In genomic region chr12:90401185-90401584, GRCh38 we compare ENCODE assay signal across 29 cellular contexts.
DNase-seq lines count a peak whose midpoint lies in the region; ATAC-seq, FAIRE-seq and TF ChIP-seq lines count a peak whose summit lies in the region.
"Had no signal": no experiment of that assay in that cellular context is flagged by ENCODE, and none has a peak within 500 bp of the region (broad histone marks: within the 10 kb centered on the region; RNA-seq: fewer than 3 reads in every experiment).

No MANE protein-coding gene starts in this region.

- in situ Hi-C loops in K562 (cut with MboI): no loop called here

- H3K9me3 ChIP-seq in A549 (peaks cover 8% of the 10 kb centered on the region; the same call in 2 of the 3 replicates), K562 (replicated peaks; ENCODE audit: control insufficient read depth, insufficient read depth, low read depth, low read length) (no peaks in the 10 kb centered on the region; the same call in 1 of the 2 replicates), MG63 (no peaks in the 10 kb centered on the region; the same call in none of the 2 replicates)
- H3K9me3 ChIP-seq: Caco-2 had no signal

- H3K9ac ChIP-seq in KMS-11 (peak overlapping the region; percentile 24; the same call in 1 of the 2 replicates), K562 (ENCODE audit: insufficient read depth in 1 of 2, low read depth in 2 of 2, low read length in 2 of 2) (no peak overlapping the region)
- H3K9ac ChIP-seq: BLaER1 treated with 17β-estradiol and CSF1 and Interleukin-3, amounts not matched to agents 10 nM and 100 nM had no signal

- no peak for TF ChIP-seq CTCF in A549 (IDR thresholded peaks at IDR 0.05)
- TF ChIP-seq CTCF in D721Med (IDR thresholded peaks at IDR 0.05; ENCODE audit: insufficient read depth, missing control alignments): no peak
- no peak for TF ChIP-seq CTCF in KMS-11 (conservative IDR thresholded peaks at IDR 0.05; ENCODE audit: low read depth, low read length)
- no peak for TF ChIP-seq CTCF in K562 (IDR thresholded peaks at IDR 0.05 in 2 of 3, conservative IDR thresholded peaks at IDR 0.05 in 1 of 3; ENCODE audit: insufficient read depth in 2 of 3, low read depth in 1 of 3, low read length in 3 of 3)
- TF ChIP-seq CTCF in type B pancreatic cell (conservative IDR thresholded peaks at IDR 0.05): no peak

- peaks cover 6% of the 10 kb centered on the region for H3K4me1 Mint-ChIP-seq in type B pancreatic cell (ENCODE audit: unreplicated experiment)
- H3K4me1 Mint-ChIP-seq: B cell had no signal

- FAIRE-seq in A549 (lab: Jason Lieb, UNC) (no peak), D721Med (lab: Jason Lieb, UNC) (peak; percentile 32), K562 (lab: Jason Lieb, UNC) (no peak)
- FAIRE-seq: A204.1, GM12878, GM12892, GM18507, GM19239 had no signal

- H3K79me2 ChIP-seq in KMS-11 (ENCODE audit: insufficient read depth, low read depth) (no peaks in the 10 kb centered on the region), K562 (ENCODE audit: control insufficient read depth, insufficient read depth, low read length) (no peaks in the 10 kb centered on the region)

- no peaks in the 10 kb centered on the region for H3K27me3 ChIP-seq in KMS-11 (ENCODE audit: insufficient read depth, low read depth)
- H3K27me3 ChIP-seq in K562 (ENCODE audit: control insufficient read depth in 2 of 2, insufficient read depth in 2 of 2, low read length in 2 of 2): no peaks in the 10 kb centered on the region
- H3K27me3 ChIP-seq in MG63: no peaks in the 10 kb centered on the region

- H3K36me3 ChIP-seq in KMS-11 (ENCODE audit: insufficient read depth) (no peaks in the 10 kb centered on the region), K562 (ENCODE audit: control insufficient read depth, insufficient read depth, low read length) (no peaks in the 10 kb centered on the region), MG63 (no peaks in the 10 kb centered on the region)
- H3K36me3 ChIP-seq: BLaER1 treated with 17β-estradiol and CSF1 and Interleukin-3, amounts not matched to agents 10 nM and 100 nM had no signal

- H3K9me1 ChIP-seq in K562 (ENCODE audit: control insufficient read depth, insufficient read depth, low read length): no peaks in the 10 kb centered on the region

- no peaks in the 10 kb centered on the region for H3K36me3 Mint-ChIP-seq in type B pancreatic cell
- H3K36me3 Mint-ChIP-seq: CD8-positive, alpha-beta T cell had no signal

- TF ChIP-seq RAD21 in A549 (conservative IDR thresholded peaks at IDR 0.05 in 1 of 2, IDR thresholded peaks at IDR 0.05 in 1 of 2): no peak
- no peak for TF ChIP-seq RAD21 in K562 (CRISPR knock-in tag; conservative IDR thresholded peaks at IDR 0.05 in 1 of 2, IDR thresholded peaks at IDR 0.05 in 1 of 2)

- no peak overlapping the region for H3K4me3 Mint-ChIP-seq in type B pancreatic cell
- H3K4me3 Mint-ChIP-seq: B cell; CD4-positive, alpha-beta T cell; CD8-positive, alpha-beta T cell had no signal

- TF ChIP-seq POLR2A in A549 (IDR thresholded peaks at IDR 0.05; ENCODE audit: low read length) (no peak), K562 (conservative IDR thresholded peaks at IDR 0.05) (no peak)

- ATAC-seq in A549: no peak
- ATAC-seq in K562: no peak
- no peak for ATAC-seq in HG03354 (IDR thresholded peaks at IDR 0.05; ENCODE audit: poor library complexity, severe bottlenecking, unreplicated experiment)
- ATAC-seq in GM18867 (IDR thresholded peaks at IDR 0.05; ENCODE audit: unreplicated experiment): no peak
- ATAC-seq: CD8-positive, alpha-beta T cell; GM12878 had no signal

- H2AFZ ChIP-seq in KMS-11 (ENCODE audit: low read depth) (peak overlapping the region; percentile 30), K562 (ENCODE audit: low read depth, low read length) (no peak overlapping the region)

- H3K4me2 ChIP-seq in A549 (no peak overlapping the region), KMS-11 (peak overlapping the region; percentile 71), K562 (ENCODE audit: insufficient read depth, low read length) (no peak overlapping the region)
- H3K4me2 ChIP-seq: BLaER1 treated with 17β-estradiol and CSF1 and Interleukin-3, amounts not matched to agents 10 nM and 100 nM had no signal

- TF ChIP-seq EP300 in A549 (IDR thresholded peaks at IDR 0.05) (no peak), K562 (IDR thresholded peaks at IDR 0.05; ENCODE audit: low read length) (no peak)

- H3K27ac ChIP-seq in A549: no peak overlapping the region
- H3K27ac ChIP-seq in KMS-11: peak overlapping the region; percentile 34; the same call in 1 of the 2 replicates
- H3K27ac ChIP-seq in K562 (ENCODE audit: extremely low read depth, low read depth, low read length): no peak overlapping the region
- H3K27ac ChIP-seq: BLaER1 treated with 17β-estradiol and CSF1 and Interleukin-3, amounts not matched to agents 10 nM and 100 nM; C4-2B had no signal

- no peaks in the 10 kb centered on the region for H3K27me3 Mint-ChIP-seq in type B pancreatic cell
- H3K27me3 Mint-ChIP-seq: CD4-positive, alpha-beta T cell had no signal

- CTCF ChIA-PET in A549 (lab: Yijun Ruan, JAX) (no interaction called here), K562 (lab: Yijun Ruan, JAX; ENCODE audit: low intra/inter-chr PET ratio) (no interaction called here)

- WGBS in A549 (ENCODE audit: missing lambda C conversion rate): 56% methylated on average over 2 of the region's 2 CpGs
- 0% methylated on average over 2 of the region's 2 CpGs for WGBS in K562 (ENCODE audit: insufficient coverage, low coverage, missing lambda C conversion rate)

- no peak overlapping the region for H3K27ac Mint-ChIP-seq in type B pancreatic cell
- H3K27ac Mint-ChIP-seq: B cell; CD4-positive, alpha-beta T cell; CD8-positive, alpha-beta T cell had no signal

- POLR2A ChIA-PET in A549 (lab: Yijun Ruan, JAX): no interaction called here
- POLR2A ChIA-PET in K562 (lab: Yijun Ruan, JAX): no interaction called here

- H3K4me3 ChIP-seq in A549: no peak overlapping the region
- H3K4me3 ChIP-seq in KMS-11 (IDR thresholded peaks at IDR 0.05; ENCODE audit: insufficient read depth, low read depth, low read length): no peak overlapping the region
- H3K4me3 ChIP-seq in K562: no peak overlapping the region
- H3K4me3 ChIP-seq in MG63: no peak overlapping the region
- H3K4me3 ChIP-seq: BLaER1 treated with 17β-estradiol and CSF1 and Interleukin-3, amounts not matched to agents 10 nM and 100 nM; GM12878 had no signal

- H3K4me1 ChIP-seq in A549 (no peaks in the 10 kb centered on the region), KMS-11 (ENCODE audit: low read depth, poor library complexity, severe bottlenecking) (peaks cover 41% of the 10 kb centered on the region), K562 (replicated peaks in 1 of 2; ENCODE audit: control insufficient read depth in 2 of 2, insufficient read depth in 2 of 2, low read length in 2 of 2) (no peaks in the 10 kb centered on the region)
- H3K4me1 ChIP-seq: BLaER1 treated with 17β-estradiol and CSF1 and Interleukin-3, amounts not matched to agents 10 nM and 100 nM; Caco-2 had no signal

- intact Hi-C loops in K562 (cut with micrococcal nuclease): no loop called here

- no peak for DNase-seq in A549 (ENCODE audit: low read depth in 1 of 2, low spot score in 1 of 2)
- DNase-seq in D721Med (ENCODE audit: insufficient read length, low spot score): no peak
- no peak for DNase-seq in K562 (ENCODE audit: extremely low read depth in 1 of 4, low spot score in 3 of 4)
- DNase-seq in type B pancreatic cell (ENCODE audit: extremely low spot score, unreplicated experiment): no peak
- no peak for DNase-seq in MG63
- DNase-seq: 8988T; AML-193; Caco-2; Calu3; CD4-positive, alpha-beta T cell; CD8-positive, alpha-beta T cell; DMS 273 treated with DMSO at 0.1 percent for 48 hours; DMS153; DMS53; DMS79; DND-41; EL; GDM1 had no signal

- H4K20me1 ChIP-seq in KMS-11 (ENCODE audit: insufficient read depth) (no peaks in the 10 kb centered on the region), K562 (replicated peaks; ENCODE audit: control insufficient read depth, insufficient read depth, low read length) (no peaks in the 10 kb centered on the region)
- H4K20me1 ChIP-seq: BLaER1 treated with 17β-estradiol and CSF1 and Interleukin-3, amounts not matched to agents 10 nM and 100 nM had no signal

- BruUV-seq in K562 (replicated peaks; lab: Mats Ljungman, UMichigan): no TSS peak

- H3K9me3 Mint-ChIP-seq in type B pancreatic cell: peaks cover 1% of the 10 kb centered on the region

TF ChIP-seq in A549, 52 proteins besides CTCF, POLR2A, EP300 and RAD21 (continues in another document):
- TF ChIP-seq CHD4 (IDR thresholded peaks at IDR 0.05; ENCODE audit: borderline replicate concordance) (no peak), MYC (IDR thresholded peaks at IDR 0.05; ENCODE audit: borderline replicate concordance, low read length) (no peak), RARB (CRISPR knock-in tag; IDR thresholded peaks at IDR 0.05) (no peak), KDM5A (IDR thresholded peaks at IDR 0.05) (no peak), BCL3 (IDR thresholded peaks at IDR 0.05) (no peak), HEYL (CRISPR knock-in tag; IDR thresholded peaks at IDR 0.05) (no peak), PHF8 (IDR thresholded peaks at IDR 0.05; ENCODE audit: borderline replicate concordance, low read depth) (no peak)

TF ChIP-seq in K562, 482 proteins besides CTCF, POLR2A, EP300 and RAD21:
- TF ChIP-seq ELK1 (CRISPR knock-in tag; IDR thresholded peaks at IDR 0.05) (no peak), ZNF316 (IDR thresholded peaks at IDR 0.05) (peak; percentile 53; the same call in 1 of the 2 replicates)

Comparison
In these comparisons a context has a peak if more than half of its experiments do, and no peak if none do; other contexts are left out.
1. Of the 35 proteins assayed by ChIP-seq in both K562 and A549: peak only in K562: none; only in A549: MAFK; in both: none; in neither: 34.